10 cellular contexts compared by ENCODE assay signal in genomic region chr10:110203500-110204455, GRCh38.
"Had no signal": no experiment of that assay in that cellular context is flagged by ENCODE, and none has a peak within 500 bp of the region (broad histone marks: within the 10 kb centered on the region; RNA-seq: fewer than 3 reads in every experiment).

No MANE protein-coding gene starts in this region.

- DNase-seq: activated CD4-positive, alpha-beta T cell treated with anti-CD3 and anti-CD28 coated beads, Interleukin-2, amount 10 ng/mL, durations not matched to agents 7 days and 5 days; activated naive CD4-positive, alpha-beta T cell treated with anti-CD3 and anti-CD28 coated beads, Interleukin-2, amount 10 ng/mL, durations not matched to agents 7 days and 5 days; hypothalamus; kidney; mesendoderm; T-helper 9 cell; uterus had no signal

- H3K27ac ChIP-seq: uterus had no signal

- FAIRE-seq: astrocyte, endometrium, kidney had no signal

- ATAC-seq: stimulated activated effector memory CD8-positive, alpha-beta T cell treated with anti-CD3 and anti-CD28 coated beads, Interleukin-12 subunit alpha, Interleukin-12 subunit beta, amount 100 ng/mL, for 72 hours had no signal

- H3K9me3 ChIP-seq: uterus had no signal

- H3K4me1 ChIP-seq: uterus had no signal

- H3K27me3 ChIP-seq: uterus had no signal

- H3K36me3 ChIP-seq: uterus had no signal

- H3K4me3 ChIP-seq: uterus had no signal
